ENCODE assay signal across 22 cellular contexts in the genomic region with DNA sequence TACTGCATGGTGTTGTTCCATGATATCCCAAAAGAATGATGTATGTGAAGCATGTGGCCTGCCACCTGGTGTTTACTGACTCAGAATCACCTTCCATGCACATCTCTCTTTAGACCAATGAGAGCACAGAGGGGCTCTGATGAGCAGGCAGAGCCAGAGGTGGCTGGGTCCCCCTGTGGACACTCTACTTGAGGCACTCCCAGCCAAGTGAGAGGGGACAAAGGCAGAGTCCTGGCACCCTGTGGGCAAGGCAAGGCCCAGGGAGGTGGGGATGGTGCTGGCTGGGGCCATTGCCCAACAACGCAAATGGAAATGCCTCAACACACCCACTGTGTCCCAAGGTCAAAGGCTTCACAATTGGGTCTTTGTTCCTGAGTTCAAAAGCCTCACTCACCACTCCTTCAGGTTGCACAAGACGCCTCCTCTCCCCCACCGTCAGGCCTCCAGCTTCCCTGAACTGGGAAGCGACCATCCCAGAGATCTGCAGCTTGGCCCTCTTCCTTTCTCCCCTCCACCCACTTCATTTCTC.
DNase-seq lines count a peak whose midpoint lies in the region; ATAC-seq, FAIRE-seq and TF ChIP-seq lines count a peak whose summit lies in the region.
"Had no signal": no experiment of that assay in that cellular context is flagged by ENCODE, and none has a peak within 500 bp of the region (broad histone marks: within the 10 kb centered on the region; RNA-seq: fewer than 3 reads in every experiment).

No MANE protein-coding gene starts in this region.

- TSS peak; percentile 21 for BruUV-seq in GM12878 (replicated peaks; lab: Mats Ljungman, UMichigan)

- peaks cover 32% of the 10 kb centered on the region for H3K36me3 ChIP-seq in GM23248 (ENCODE audit: low read depth)
- peaks cover 26 to 28% of the 10 kb centered on the region in 2 experiments; a peak in 3 of 4 replicates for H3K36me3 ChIP-seq in GM12878 (ENCODE audit: control insufficient read depth in 2 of 2, insufficient read depth in 2 of 2, low read length in 1 of 2)

- intact Hi-C loops in GM12878 (cut with micrococcal nuclease; ENCODE audit: unreplicated experiment), result no loop called here

- H3K4me3 ChIP-seq in GM23248 (no peak overlapping the region; the same call in 1 of the 2 replicates), GM12878 (no peak overlapping the region)
- H3K4me3 ChIP-seq: BLaER1 treated with 17β-estradiol and CSF1 and Interleukin-3, amounts not matched to agents 10 nM and 100 nM; esophagus squamous epithelium had no signal

- RAD21 ChIA-PET in GM12878 (lab: Charles Lee; ENCODE audit: unreplicated experiment), result no interaction called here

- H3K79me2 ChIP-seq in GM23248 (ENCODE audit: insufficient read depth) (peaks cover 97% of the 10 kb centered on the region), GM12878 (ENCODE audit: control insufficient read depth, insufficient read depth, low read length) (no peaks in the 10 kb centered on the region; the same call in 1 of the 2 replicates)

- TF ChIP-seq EP300 in GM12878 (IDR thresholded peaks at IDR 0.05; ENCODE audit: borderline replicate concordance in 1 of 2, control insufficient read depth in 1 of 2, low read depth in 2 of 2, low read length in 2 of 2), result no peak

- TF ChIP-seq RAD21 in GM12878 (IDR thresholded peaks at IDR 0.05; ENCODE audit: insufficient read depth, low read depth, low read length), result no peak

- H3K9me2 ChIP-seq in GM23248 (ENCODE audit: insufficient read depth), result no peaks in the 10 kb centered on the region

- in situ Hi-C loops in GM23248 (cut with MboI), result no loop called here
- in situ Hi-C loops in GM12878 (cut with MboI), result no loop called here

- H3K9ac ChIP-seq in GM23248 (peak overlapping the region; percentile 11; the same call in 1 of the 2 replicates), GM12878 (ENCODE audit: control insufficient read depth, insufficient read depth, low read length) (no peak overlapping the region)
- H3K9ac ChIP-seq: BLaER1 treated with 17β-estradiol and CSF1 and Interleukin-3, amounts not matched to agents 10 nM and 100 nM; parathyroid adenoma had no signal

- TF ChIP-seq POLR2A in GM12878 (IDR thresholded peaks at IDR 0.05; ENCODE audit: low read depth, low read length), result no peak

- peak overlapping the region in 2 of 3 experiments; percentile 60 to 62 for H3K4me3 Mint-ChIP-seq in nephron
- H3K4me3 Mint-ChIP-seq: T-helper 17 cell, WTC11 had no signal

- DNase-seq in NCI-H1694 treated with DMSO at 0.1 percent for 48 hours (lab: John Stamatoyannopoulos, UW) (peak; percentile 2), NCI-H1694 (lab: John Stamatoyannopoulos, UW) (no peak), GM23248 (no peak), GM12878 (ENCODE audit: low read depth, low spot score) (no peak), AML-193 (lab: John Stamatoyannopoulos, UW) (no peak), ureter (ENCODE audit: low spot score) (no peak)
- DNase-seq in stimulated activated CD4-positive, alpha-beta T cell treated with anti-CD3 and anti-CD28 coated beads, Interleukin-1b, Interleukin-23, amount 100 ng/mL, for 48 hours, result no peak
- DNase-seq: activated CD8-positive, alpha-beta memory T cell treated with anti-CD3 and anti-CD28 coated beads for 24 hours; amygdala; DND-41; effector CD8-positive, alpha-beta T cell; esophagus squamous epithelium; H7; NCI-H187 treated with DMSO at 0.1 percent for 48 hours; substantia nigra; T-helper 17 cell had no signal

- H3K27me3 Mint-ChIP-seq in nephron (ENCODE audit: low read depth), result no peaks in the 10 kb centered on the region
- H3K27me3 Mint-ChIP-seq: T-helper 17 cell had no signal

- 94 to 96% methylated on average over 4 of the region's 4 CpGs for WGBS in GM23248 (ENCODE audit: low coverage in 1 of 2, low lambda C conversion rate in 2 of 2, missing lambda C conversion rate in 2 of 2), 2 experiments
- WGBS in GM12878 (ENCODE audit: insufficient coverage, insufficient replicate concordance, low lambda C conversion rate, missing lambda C conversion rate), result 93% methylated on average over 4 of the region's 4 CpGs

- no peak overlapping the region for H3K4me2 ChIP-seq in GM23248 (ENCODE audit: unreplicated experiment)
- H3K4me2 ChIP-seq in GM12878 (ENCODE audit: control insufficient read depth, insufficient read depth), result no peak overlapping the region
- H3K4me2 ChIP-seq: BLaER1 treated with 17β-estradiol and CSF1 and Interleukin-3, amounts not matched to agents 10 nM and 100 nM had no signal

- peak overlapping the region; percentile 93 for H3K27ac ChIP-seq in GM23248
- H3K27ac ChIP-seq in GM12878 (ENCODE audit: control insufficient read depth, insufficient read depth), result no peak overlapping the region
- H3K27ac ChIP-seq: parathyroid adenoma had no signal

- H3K9me3 ChIP-seq in GM23248 (ENCODE audit: low read depth) (no peaks in the 10 kb centered on the region), GM12878 (replicated peaks; ENCODE audit: control insufficient read depth, insufficient read depth, low read length) (no peaks in the 10 kb centered on the region; the same call in 2 of the 3 replicates)
- H3K9me3 ChIP-seq: esophagus squamous epithelium had no signal

- H3F3A ChIP-seq in GM23248 (ENCODE audit: insufficient read depth), result peaks cover 17% of the 10 kb centered on the region; the same call in 1 of the 2 replicates

- H3K4me1 ChIP-seq in GM23248 (ENCODE audit: insufficient read depth) (peaks cover 24% of the 10 kb centered on the region), GM12878 (ENCODE audit: control insufficient read depth, insufficient read depth, low read length) (peaks cover 8% of the 10 kb centered on the region)

- H3K27ac Mint-ChIP-seq in nephron, result peak overlapping the region in 1 of 3 experiments; percentile 46
- H3K27ac Mint-ChIP-seq: T-helper 17 cell, WTC11 had no signal

- FAIRE-seq in GM12878 (lab: Jason Lieb, UNC), result peak; percentile 7
- FAIRE-seq: A204.1 had no signal

- SMC1A ChIA-PET in GM12878 (lab: Charles Lee; ENCODE audit: uncharacterized antibody, unreplicated experiment), result interaction anchor here (1.4 kb wide), 1 partner anchor 27 kb away, joined by 3 read pairs; no protein-coding TSS in a partner anchor

- H4K20me1 ChIP-seq in GM23248 (ENCODE audit: insufficient read depth) (no peaks in the 10 kb centered on the region), GM12878 (ENCODE audit: control insufficient read depth, insufficient read depth) (0 out of 2 replicates have a peak, but pooled peaks cover 4% of the 10 kb centered on the region)

- peaks cover 38% of the 10 kb centered on the region for H3K36me3 Mint-ChIP-seq in nephron (ENCODE audit: low read depth)

- H3K4me1 Mint-ChIP-seq in nephron, result peaks cover 33% of the 10 kb centered on the region

- no peaks in the 10 kb centered on the region for H3K27me3 ChIP-seq in GM23248 (replicated peaks; ENCODE audit: insufficient read depth)
- H3K27me3 ChIP-seq in GM12878 (replicated peaks in 1 of 2; ENCODE audit: control insufficient read depth in 2 of 2, insufficient read depth in 2 of 2, low read length in 1 of 2), result no peaks in the 10 kb centered on the region
- H3K27me3 ChIP-seq: BLaER1 treated with 17β-estradiol and CSF1 and Interleukin-3, amounts not matched to agents 10 nM and 100 nM; esophagus squamous epithelium had no signal

- H3K9me3 Mint-ChIP-seq in nephron, result no peaks in the 10 kb centered on the region

- POLR2A ChIA-PET in GM12878 (lab: Charles Lee), result no interaction called here

- ATAC-seq in GM12878, result no peak
- ATAC-seq: Right ventricle myocardium inferior, T-helper 17 cell, WTC11 had no signal

- TF ChIP-seq CTCF in GM12878 (IDR thresholded peaks at IDR 0.05 in 2 of 3, conservative IDR thresholded peaks at IDR 0.05 in 1 of 3; ENCODE audit: control insufficient read depth in 2 of 3, extremely low read depth in 1 of 3, insufficient read depth in 1 of 3, low read depth in 3 of 3, low read length in 3 of 3), result no peak
- TF ChIP-seq CTCF in nephron (IDR thresholded peaks at IDR 0.05; ENCODE audit: unreplicated experiment in 3 of 3), result no peak

- CTCF ChIA-PET in GM12878 (lab: Yijun Ruan, JAX), result interaction anchor here (0.6 to 2.4 kb wide), 4 partner anchors 8 to 611 kb away, joined by 3 to 13 read pairs (median 6); no protein-coding TSS in a partner anchor

- H2AFZ ChIP-seq in GM23248 (no peak overlapping the region), GM12878 (ENCODE audit: control insufficient read depth, low read depth, low read length) (no peak overlapping the region)
- H2AFZ ChIP-seq: parathyroid adenoma had no signal

TF ChIP-seq in GM12878, 131 proteins besides CTCF, POLR2A, EP300 and RAD21:
- TF ChIP-seq, protein P1, sequence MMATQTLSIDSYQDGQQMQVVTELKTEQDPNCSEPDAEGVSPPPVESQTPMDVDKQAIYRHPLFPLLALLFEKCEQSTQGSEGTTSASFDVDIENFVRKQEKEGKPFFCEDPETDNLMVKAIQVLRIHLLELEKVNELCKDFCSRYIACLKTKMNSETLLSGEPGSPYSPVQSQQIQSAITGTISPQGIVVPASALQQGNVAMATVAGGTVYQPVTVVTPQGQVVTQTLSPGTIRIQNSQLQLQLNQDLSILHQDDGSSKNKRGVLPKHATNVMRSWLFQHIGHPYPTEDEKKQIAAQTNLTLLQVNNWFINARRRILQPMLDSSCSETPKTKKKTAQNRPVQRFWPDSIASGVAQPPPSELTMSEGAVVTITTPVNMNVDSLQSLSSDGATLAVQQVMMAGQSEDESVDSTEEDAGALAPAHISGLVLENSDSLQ (IDR thresholded peaks at IDR 0.05), result no peak
